ENCODE assay signal across 8 cellular contexts in the genomic region with DNA sequence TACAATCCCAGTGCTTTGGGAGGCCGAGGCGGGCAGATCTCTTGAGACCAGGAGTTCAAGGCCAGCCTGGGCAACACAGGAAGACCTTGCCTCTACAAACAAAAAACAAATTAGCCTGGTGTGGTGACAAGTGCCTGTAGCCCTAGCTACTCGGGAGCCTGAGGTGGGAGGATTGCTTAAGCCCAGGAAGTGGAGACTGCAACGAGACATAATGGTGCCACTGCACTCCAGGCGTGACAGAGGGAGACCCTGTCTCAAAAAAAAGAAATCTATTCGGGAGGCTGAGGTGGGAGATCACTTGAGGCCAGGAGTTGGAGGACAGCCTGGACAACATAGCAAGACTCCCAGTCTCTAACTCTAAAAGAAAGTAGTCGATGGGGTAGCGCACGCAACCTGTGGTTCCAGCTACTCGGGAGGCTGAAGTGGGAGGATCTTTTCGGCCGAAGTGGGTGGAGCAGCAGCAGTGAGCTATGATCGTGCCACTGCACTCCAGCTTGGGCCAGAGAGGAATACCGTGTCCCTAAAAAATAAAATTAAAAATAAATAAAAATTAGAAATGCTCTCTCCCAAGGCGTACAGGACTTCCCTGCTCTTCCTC. TPM values are rescaled to one million over a fixed set of nuclear protein-coding genes. Genes with fewer than 3 reads are reported as not detected.
A peak's percentile ranks its signal among the peaks of the same experiment; 100 is the strongest.
DNase-seq lines count a peak whose midpoint lies in the region; ATAC-seq and TF ChIP-seq lines count a peak whose summit lies in the region.

No MANE protein-coding gene starts in this region.

- no peaks in the 10 kb centered on the region for H3K4me1 ChIP-seq in ACC112 (ENCODE audit: control insufficient read depth, insufficient read depth, low read length, unreplicated experiment)
- H3K4me1 ChIP-seq in psoas muscle = no peaks in the 10 kb centered on the region

- H3K4me1 Mint-ChIP-seq in activated CD4-positive, alpha-beta memory T cell treated with anti-CD3 and anti-CD28 coated beads, Interleukin-2, amount 10 ng/mL, durations not matched to agents 7 days and 5 days = peaks cover 10% of the 10 kb centered on the region

- POLR2A ChIA-PET in activated CD4-positive, alpha-beta memory T cell treated with anti-CD3 and anti-CD28 coated beads, Interleukin-2, amount 10 ng/mL, durations not matched to agents 7 days and 5 days (lab: Charles Lee) = interaction anchor here (0.8 to 2.9 kb wide), 6 partner anchors 18 to 125 kb away, joined by 3 to 30 read pairs (median 4); partner anchors contain the start of genes GMPS and SLC33A1

- H3K4me3 Mint-ChIP-seq in activated CD4-positive, alpha-beta memory T cell treated with anti-CD3 and anti-CD28 coated beads, Interleukin-2, amount 10 ng/mL, durations not matched to agents 7 days and 5 days = peak overlapping the region; percentile 81

- H3K27me3 ChIP-seq in ACC112 (ENCODE audit: insufficient read depth, low read length) = no peaks in the 10 kb centered on the region
- H3K27me3 ChIP-seq in psoas muscle (ENCODE audit: insufficient read depth in 3 of 3, low read length in 2 of 3) = no peaks in the 10 kb centered on the region

- H3K27me3 Mint-ChIP-seq in activated CD4-positive, alpha-beta memory T cell treated with anti-CD3 and anti-CD28 coated beads, Interleukin-2, amount 10 ng/mL, durations not matched to agents 7 days and 5 days = peaks cover 10% of the 10 kb centered on the region

- no peaks in the 10 kb centered on the region for H3K9me3 ChIP-seq in psoas muscle

- intact Hi-C loops in Right ventricle myocardium inferior (cut with DNase I) (loop anchor here (5.0 kb wide), 1 partner anchor 67 kb away; the partner anchor contains the start of gene GMPS), psoas muscle (cut with DNase I) (loop anchor here (5.0 kb wide), 2 partner anchors 47 to 67 kb away; partner anchors contain the start of genes GMPS (in 1 of the 2) and SLC33A1 (in 1 of the 2))

- no peaks in the 10 kb centered on the region for H3K9me3 Mint-ChIP-seq in activated CD4-positive, alpha-beta memory T cell treated with anti-CD3 and anti-CD28 coated beads, Interleukin-2, amount 10 ng/mL, durations not matched to agents 7 days and 5 days

- DNase-seq in KBM-7 (peak; percentile 58), Right ventricle myocardium inferior (ENCODE audit: missing footprints) (no peak), psoas muscle (peak; percentile 45 to 48), foreskin melanocyte (no peak), AG20443 (ENCODE audit: low spot score) (no peak)
- DNase-seq in activated CD4-positive, alpha-beta memory T cell treated with anti-CD3 and anti-CD28 coated beads, Interleukin-2, amount 10 ng/mL, durations not matched to agents 7 days and 5 days = peak; percentile 17

- TF ChIP-seq CTCF in psoas muscle (IDR thresholded peaks at IDR 0.05) = no peak

- H2AFZ ChIP-seq in ACC112 (ENCODE audit: low read length, unreplicated experiment) = peak overlapping the region; percentile 97

- no peaks in the 10 kb centered on the region for H3K79me2 ChIP-seq in ACC112 (ENCODE audit: control insufficient read depth, insufficient read depth, low read length, unreplicated experiment)

- WGBS in psoas muscle, 3 donors = 43 to 59% (median 52%) methylated on average over 14 to 15 of the region's 15 CpGs

- ATAC-seq in GM19328 (IDR thresholded peaks at IDR 0.05; ENCODE audit: unreplicated experiment) (peak; percentile 32), Right ventricle myocardium inferior (peak; percentile 51), psoas muscle (peak; percentile 29 to 67 (median 52))

- H3K27ac ChIP-seq in ACC112 (ENCODE audit: low read depth, low read length) (no peak overlapping the region), psoas muscle (peak overlapping the region; percentile 84)

- H3K36me3 ChIP-seq in ACC112 (ENCODE audit: insufficient read depth, low read length) = no peaks in the 10 kb centered on the region
- H3K36me3 ChIP-seq in psoas muscle (ENCODE audit: insufficient read depth in 1 of 2, low read depth in 1 of 2) = peaks cover 0 to 28% of the 10 kb centered on the region in 2 donors

- H3K36me3 Mint-ChIP-seq in activated CD4-positive, alpha-beta memory T cell treated with anti-CD3 and anti-CD28 coated beads, Interleukin-2, amount 10 ng/mL, durations not matched to agents 7 days and 5 days (ENCODE audit: low read depth) = no peaks in the 10 kb centered on the region

- in situ Hi-C loops in KBM-7 (cut with MboI; ENCODE audit: low pct_unique_long_range_greater_than_20kb, low sequenced_read_pairs) = no loop called here

- CTCF ChIA-PET in activated CD4-positive, alpha-beta memory T cell treated with anti-CD3 and anti-CD28 coated beads, Interleukin-2, amount 10 ng/mL, durations not matched to agents 7 days and 5 days (lab: Charles Lee) = interaction anchor here (0.5 to 2.6 kb wide), 74 partner anchors 10 to 1480 kb away, joined by 3 to 91 read pairs (median 6); partner anchors contain the start of genes GMPS, PLCH1 and SLC33A1

- peak overlapping the region; percentile 15 for H3K27ac Mint-ChIP-seq in activated CD4-positive, alpha-beta memory T cell treated with anti-CD3 and anti-CD28 coated beads, Interleukin-2, amount 10 ng/mL, durations not matched to agents 7 days and 5 days

- H3K4me3 ChIP-seq in ACC112 (ENCODE audit: low read depth, low read length) (peak overlapping the region; percentile 97), psoas muscle (peak overlapping the region; percentile 76)

RNA-seq across cellular contexts. Expression of gene C3orf33, which starts 0.8 kb away (rescaled TPM):
- under 1 TPM; 0.48 to 0.86 TPM for total RNA-seq in activated CD4-positive, alpha-beta memory T cell treated with anti-CD3 and anti-CD28 coated beads, Interleukin-2, amount 10 ng/mL, durations not matched to agents 7 days and 5 days
- total RNA-seq in Right ventricle myocardium inferior = 6.6 TPM
- 1 to 10 TPM; 2.8 to 5.1 (median 4.5) TPM for total RNA-seq in psoas muscle
- polyA plus RNA-seq in psoas muscle = 1 to 10 TPM; 2.6 to 3.8 (median 2.8) TPM

RNA-seq across cellular contexts. Expression of gene SLC33A1, which starts 48.9 kb away (rescaled TPM):
- total RNA-seq in activated CD4-positive, alpha-beta memory T cell treated with anti-CD3 and anti-CD28 coated beads, Interleukin-2, amount 10 ng/mL, durations not matched to agents 7 days and 5 days = 10 to 100 TPM; 31.6 to 34.2 TPM
- total RNA-seq in Right ventricle myocardium inferior = 20.4 TPM
- total RNA-seq in psoas muscle = 10 to 100 TPM in 1 of 4 donors, 1 to 10 TPM in 3; 7.1 to 10.2 (median 8.5) TPM
- 1 to 10 TPM; 4.2 to 7.5 (median 6.9) TPM for polyA plus RNA-seq in psoas muscle

Comparison
In these comparisons a context has a peak if more than half of its experiments do, and no peak if none do; other contexts are left out.
1. DNase-seq: peak in KBM-7 (single experiment), activated CD4-positive, alpha-beta memory T cell treated with anti-CD3 and anti-CD28 coated beads, Interleukin-2, amount 10 ng/mL, durations not matched to agents 7 days and 5 days (single experiment) and psoas muscle (2 of 2); none in Right ventricle myocardium inferior (single experiment), foreskin melanocyte (single experiment) and AG20443 (single experiment).
2. Peak in every context shown above with its lines, with median percentiles within 50 percentile points of each other: ATAC-seq.